24 cellular contexts compared by ENCODE assay signal in genomic region chr4:34362654-34363053, GRCh38.
"Had no signal": no experiment of that assay in that cellular context is flagged by ENCODE, and none has a peak within 500 bp of the region (broad histone marks: within the 10 kb centered on the region; RNA-seq: fewer than 3 reads in every experiment).

No MANE protein-coding gene starts in this region.

- H3K4me3 Mint-ChIP-seq: activated CD8-positive, alpha-beta T cell treated with anti-CD3 and anti-CD28 coated beads, Interleukin-2, amount 10 ng/mL, durations not matched to agents 7 days and 5 days; activated naive CD8-positive, alpha-beta T cell treated with anti-CD3 and anti-CD28 coated beads, Interleukin-2, amount 50 U/mL, for 24 hours; activated T-cell treated with anti-CD3 and anti-CD28 coated beads, Interleukin-2, amount 50 U/mL, for 24 hours; brain; dendritic cell treated with granulocyte-macrophage colony-stimulating factor and Interleukin-4, amounts not matched to agents 40 ng/mL and 50 ng/mL, for 4 days; T-helper 1 cell treated with Interleukin-12 subunit alpha and Interleukin-12 subunit beta and Interleukin-4 antibody, amounts not matched to agents 30 μg/mL and 1 μg/mL, for 36 hours; WTC11 had no signal

- H3K9me3 ChIP-seq: MG63 had no signal

- H3K27ac Mint-ChIP-seq: activated CD8-positive, alpha-beta T cell treated with anti-CD3 and anti-CD28 coated beads, Interleukin-2, amount 10 ng/mL, durations not matched to agents 7 days and 5 days; activated naive CD4-positive, alpha-beta T cell treated with anti-CD3 and anti-CD28 coated beads, Interleukin-2, amount 50 U/mL, for 72 hours; activated naive CD8-positive, alpha-beta T cell treated with anti-CD3 and anti-CD28 coated beads, Interleukin-2, amount 50 U/mL, for 24 hours; activated T-cell treated with anti-CD3 and anti-CD28 coated beads, Interleukin-2, amount 50 U/mL, for 24 hours; brain; dendritic cell treated with granulocyte-macrophage colony-stimulating factor and Interleukin-4, amounts not matched to agents 40 ng/mL and 50 ng/mL, for 4 days; T-helper 1 cell treated with Interleukin-12 subunit alpha and Interleukin-12 subunit beta and Interleukin-4 antibody, amounts not matched to agents 30 μg/mL and 1 μg/mL, for 36 hours; WTC11 had no signal

- H3K4me2 ChIP-seq: KMS-11 had no signal

- H3K4me3 ChIP-seq: MG63 had no signal

- H3K36me3 ChIP-seq: MG63 had no signal

- H3K36me3 Mint-ChIP-seq: brain had no signal

- ATAC-seq: activated CD8-positive, alpha-beta T cell treated with anti-CD3 and anti-CD28 coated beads, Interleukin-2, amount 10 ng/mL, durations not matched to agents 7 days and 5 days; activated naive CD4-positive, alpha-beta T cell treated with anti-CD3 and anti-CD28 coated beads, Interleukin-2, amount 50 U/mL, for 72 hours; activated naive CD8-positive, alpha-beta T cell treated with anti-CD3 and anti-CD28 coated beads, Interleukin-2, amount 50 U/mL, for 24 hours; PC-3; WTC11 had no signal

- H3K27me3 Mint-ChIP-seq: activated naive CD8-positive, alpha-beta T cell treated with anti-CD3 and anti-CD28 coated beads, Interleukin-2, amount 50 U/mL, for 24 hours; activated T-cell treated with anti-CD3 and anti-CD28 coated beads, Interleukin-2, amount 50 U/mL, for 24 hours; brain; dendritic cell treated with granulocyte-macrophage colony-stimulating factor and Interleukin-4, amounts not matched to agents 40 ng/mL and 50 ng/mL, for 4 days had no signal

- H3K27ac ChIP-seq: KMS-11 had no signal

- H3K4me1 Mint-ChIP-seq: activated naive CD8-positive, alpha-beta T cell treated with anti-CD3 and anti-CD28 coated beads, Interleukin-2, amount 50 U/mL, for 24 hours had no signal

- H3K27me3 ChIP-seq: MG63 had no signal

- DNase-seq: activated CD4-positive, alpha-beta T cell treated with anti-CD3 and anti-CD28 coated beads for 48 hours; activated CD4-positive, alpha-beta T cell treated with anti-CD3 and anti-CD28 coated beads, Interleukin-2, amount 50 U/mL, for 4 hours; activated CD4-positive, CD25-positive, alpha-beta regulatory T cell treated with anti-CD3 and anti-CD28 coated beads, Interleukin-2, amount 50 U/mL, for 72 hours; activated CD8-positive, alpha-beta T cell treated with anti-CD3 and anti-CD28 coated beads, Interleukin-2, amount 10 ng/mL, durations not matched to agents 7 days and 5 days; activated effector memory CD4-positive, alpha-beta T cell treated with anti-CD3 and anti-CD28 coated beads, Interleukin-2, amount 50 U/mL, for 16 hours; activated naive CD4-positive, alpha-beta T cell treated with Interleukin-2 at 50 U/mL for 16 hours; activated naive CD8-positive, alpha-beta T cell treated with anti-CD3 and anti-CD28 coated beads, Interleukin-2, amount 50 U/mL, for 24 hours; activated T-cell treated with anti-CD3 and anti-CD28 coated beads, Interleukin-2, amount 50 U/mL, for 24 hours; amniotic stem cell; MG63; NCI-H1048; NCI-H146; NCI-H187 treated with DMSO at 0.1 percent for 48 hours; NCI-H345; NCI-H510A; NCI-H526 treated with DMSO at 0.1 percent for 48 hours; PC-3; SIG-M5 had no signal
